In genomic region chr5:178123094-178123986, GRCh38 we compare ENCODE assay signal across 22 cellular contexts. TPM values are rescaled to one million over a fixed set of nuclear protein-coding genes. Genes with fewer than 3 reads are reported as not detected.
A peak's percentile ranks its signal among the peaks of the same experiment; 100 is the strongest.
DNase-seq lines count a peak whose midpoint lies in the region; ATAC-seq, FAIRE-seq and TF ChIP-seq lines count a peak whose summit lies in the region.
"Had no signal": no experiment of that assay in that cellular context is flagged by ENCODE, and none has a peak within 500 bp of the region (broad histone marks: within the 10 kb centered on the region; RNA-seq: fewer than 3 reads in every experiment).

No MANE protein-coding gene starts in this region.

- H3F3A ChIP-seq in PC-9 (ENCODE audit: insufficient read depth, low read depth), result peaks cover 18% of the 10 kb centered on the region
- H3F3A ChIP-seq in smooth muscle cell (ENCODE audit: low read depth), result no peaks in the 10 kb centered on the region

- no peak overlapping the region for H2AFZ ChIP-seq in PC-9
- H2AFZ ChIP-seq in hepatocyte, result no peak overlapping the region
- H2AFZ ChIP-seq in smooth muscle cell (ENCODE audit: low read depth), result no peak overlapping the region
- H2AFZ ChIP-seq: GM23248 had no signal

- no peaks in the 10 kb centered on the region for H3K9me3 ChIP-seq in PC-9 (ENCODE audit: insufficient read depth, low read depth)
- no peaks in the 10 kb centered on the region for H3K9me3 ChIP-seq in hepatocyte (ENCODE audit: low read depth)
- H3K9me3 ChIP-seq in smooth muscle cell (replicated peaks; ENCODE audit: low read depth), result no peaks in the 10 kb centered on the region
- H3K9me3 ChIP-seq: esophagus muscularis mucosa, right atrium auricular region, SJSA1, uterus had no signal

- peak overlapping the region; percentile 94 for H3K27ac ChIP-seq in PC-9
- peak overlapping the region; percentile 58 for H3K27ac ChIP-seq in hepatocyte
- peak overlapping the region; percentile 28 for H3K27ac ChIP-seq in smooth muscle cell (ENCODE audit: low read depth)
- H3K27ac ChIP-seq: esophagus muscularis mucosa, GM23248, right atrium auricular region, SJSA1, uterus had no signal

- H3K36me3 ChIP-seq in PC-9 (ENCODE audit: low read depth), result no peaks in the 10 kb centered on the region
- H3K36me3 ChIP-seq in hepatocyte (replicated peaks; ENCODE audit: insufficient read depth, low read depth), result no peaks in the 10 kb centered on the region
- no peaks in the 10 kb centered on the region for H3K36me3 ChIP-seq in smooth muscle cell (ENCODE audit: low read depth)
- H3K36me3 ChIP-seq: esophagus muscularis mucosa, right atrium auricular region, uterus had no signal

- H4K20me1 ChIP-seq in PC-9 (ENCODE audit: insufficient read depth) (no peaks in the 10 kb centered on the region), hepatocyte (ENCODE audit: insufficient read depth, poor library complexity, severe bottlenecking) (no peaks in the 10 kb centered on the region), smooth muscle cell (ENCODE audit: low read depth) (no peaks in the 10 kb centered on the region)

- H3K9ac ChIP-seq in smooth muscle cell (ENCODE audit: low read depth), result no peak overlapping the region
- H3K9ac ChIP-seq: GM23248 had no signal

- POLR2A ChIA-PET in PC-9 (lab: Charles Lee; ENCODE audit: unreplicated experiment), result interaction anchor here (0.5 to 0.7 kb wide), 3 partner anchors 30 to 511 kb away, joined by 4 to 5 read pairs (median 5); partner anchors contain the start of gene NHP2

- H3K9me2 ChIP-seq in PC-9 (ENCODE audit: insufficient read depth) (no peaks in the 10 kb centered on the region), hepatocyte (replicated peaks; ENCODE audit: insufficient read depth) (no peaks in the 10 kb centered on the region)

- H3K27me3 Mint-ChIP-seq in activated CD4-positive, alpha-beta T cell treated with anti-CD3 and anti-CD28 coated beads, Interleukin-2, amount 10 ng/mL, durations not matched to agents 24 days and 14 days, result no peaks in the 10 kb centered on the region
- H3K27me3 Mint-ChIP-seq: activated CD4-positive, alpha-beta T cell treated with anti-CD3 and anti-CD28 coated beads for 36 hours; activated naive CD4-positive, alpha-beta T cell treated with anti-CD3 and anti-CD28 coated beads, Interleukin-2, amount 50 U/mL, for 24 hours; memory B cell had no signal

- no peak for ATAC-seq in omental fat pad (ENCODE audit: low FRiP score)
- ATAC-seq: activated CD4-positive, alpha-beta T cell treated with anti-CD3 and anti-CD28 coated beads for 36 hours had no signal

- H3K4me3 Mint-ChIP-seq in activated CD4-positive, alpha-beta T cell treated with anti-CD3 and anti-CD28 coated beads, Interleukin-2, amount 10 ng/mL, durations not matched to agents 24 days and 14 days, result no peak overlapping the region
- H3K4me3 Mint-ChIP-seq: activated CD4-positive, alpha-beta T cell treated with anti-CD3 and anti-CD28 coated beads for 36 hours; activated naive CD4-positive, alpha-beta T cell treated with anti-CD3 and anti-CD28 coated beads, Interleukin-2, amount 50 U/mL, for 24 hours; memory B cell; nephron had no signal

- DNase-seq in activated CD4-positive, alpha-beta T cell treated with anti-CD3 and anti-CD28 coated beads, Interleukin-2, amount 10 ng/mL, durations not matched to agents 24 days and 14 days, result peak; percentile 54
- no peak for DNase-seq in activated CD4-positive, alpha-beta T cell treated with anti-CD3 and anti-CD28 coated beads for 4 hours
- peak; percentile 63 to 80 for DNase-seq in PC-9
- no peak for DNase-seq in hepatocyte (ENCODE audit: low spot score)
- no peak for DNase-seq in smooth muscle cell (lab: John Stamatoyannopoulos, UW; ENCODE audit: unreplicated experiment)
- DNase-seq in omental fat pad (ENCODE audit: low spot score), result no peak
- no peak for DNase-seq in GM19239 (ENCODE audit: insufficient read length, low spot score)
- no peak for DNase-seq in stimulated activated CD4-positive, alpha-beta T cell treated with anti-CD3 and anti-CD28 coated beads, Interleukin-4, amount 100 ng/mL, for 24 hours
- DNase-seq: activated CD4-positive, alpha-beta T cell treated with anti-CD3 and anti-CD28 coated beads for 36 hours; activated T-cell treated with anti-CD3 and anti-CD28 coated beads for 4 hours; cortex of kidney; GM23248; NCI-H1694 treated with DMSO at 0.1 percent for 48 hours; NCI-H446 treated with DMSO at 0.1 percent for 48 hours; uterus had no signal

- H3K27ac Mint-ChIP-seq in activated CD4-positive, alpha-beta T cell treated with anti-CD3 and anti-CD28 coated beads, Interleukin-2, amount 10 ng/mL, durations not matched to agents 24 days and 14 days, result no peak overlapping the region
- H3K27ac Mint-ChIP-seq: activated CD4-positive, alpha-beta T cell treated with anti-CD3 and anti-CD28 coated beads for 36 hours; activated naive CD4-positive, alpha-beta T cell treated with anti-CD3 and anti-CD28 coated beads, Interleukin-2, amount 50 U/mL, for 24 hours had no signal

- no peaks in the 10 kb centered on the region for H3K79me2 ChIP-seq in PC-9 (ENCODE audit: low read depth)
- H3K79me2 ChIP-seq in hepatocyte, result no peaks in the 10 kb centered on the region
- H3K79me2 ChIP-seq in smooth muscle cell (ENCODE audit: low read depth), result no peaks in the 10 kb centered on the region

- no peaks in the 10 kb centered on the region for H3K36me3 Mint-ChIP-seq in activated CD4-positive, alpha-beta T cell treated with anti-CD3 and anti-CD28 coated beads, Interleukin-2, amount 10 ng/mL, durations not matched to agents 24 days and 14 days (ENCODE audit: low read depth)
- H3K36me3 Mint-ChIP-seq: activated naive CD4-positive, alpha-beta T cell treated with anti-CD3 and anti-CD28 coated beads, Interleukin-2, amount 50 U/mL, for 24 hours had no signal

- 89% methylated on average over 14 of the region's 14 CpGs for WGBS in hepatocyte (ENCODE audit: low lambda C conversion rate, missing lambda C conversion rate)
- WGBS in smooth muscle cell (ENCODE audit: low lambda C conversion rate), result 91% methylated on average over 14 of the region's 14 CpGs

- TF ChIP-seq CTCF in PC-9 (conservative IDR thresholded peaks at IDR 0.05) (no peak), hepatocyte (IDR thresholded peaks at IDR 0.05; ENCODE audit: poor library complexity) (no peak), smooth muscle cell (IDR thresholded peaks at IDR 0.05; ENCODE audit: borderline replicate concordance, insufficient read depth, poor library complexity, severe bottlenecking) (no peak), omental fat pad (IDR thresholded peaks at IDR 0.05) (no peak)

- no TSS peak for BruUV-seq in PC-9 (replicated peaks; lab: Mats Ljungman, UMichigan)

- peaks cover 11% of the 10 kb centered on the region for H3K4me1 Mint-ChIP-seq in activated CD4-positive, alpha-beta T cell treated with anti-CD3 and anti-CD28 coated beads, Interleukin-2, amount 10 ng/mL, durations not matched to agents 24 days and 14 days

- no peak for FAIRE-seq in GM19239 (lab: Jason Lieb, UNC)
- FAIRE-seq: A204.1 had no signal

- H3K27me3 ChIP-seq in PC-9 (ENCODE audit: insufficient read depth, low read depth) (no peaks in the 10 kb centered on the region), hepatocyte (no peaks in the 10 kb centered on the region), smooth muscle cell (ENCODE audit: low read depth) (no peaks in the 10 kb centered on the region)
- H3K27me3 ChIP-seq: right atrium auricular region, SJSA1, uterus had no signal

- intact Hi-C loops in activated CD4-positive, alpha-beta T cell treated with anti-CD3 and anti-CD28 coated beads, Interleukin-2, amount 10 ng/mL, durations not matched to agents 24 days and 14 days (cut with micrococcal nuclease), result no loop called here
- intact Hi-C loops in PC-9 (cut with micrococcal nuclease; ENCODE audit: unreplicated experiment), result no loop called here

- H3K4me3 ChIP-seq in PC-9, result peak overlapping the region; percentile 32; the same call in 1 of the 2 replicates
- no peak overlapping the region for H3K4me3 ChIP-seq in hepatocyte
- no peak overlapping the region for H3K4me3 ChIP-seq in smooth muscle cell
- H3K4me3 ChIP-seq: esophagus muscularis mucosa, GM23248, right atrium auricular region, SJSA1, uterus had no signal

- no peaks in the 10 kb centered on the region for H3K9me3 Mint-ChIP-seq in activated CD4-positive, alpha-beta T cell treated with anti-CD3 and anti-CD28 coated beads, Interleukin-2, amount 10 ng/mL, durations not matched to agents 24 days and 14 days
- H3K9me3 Mint-ChIP-seq: activated naive CD4-positive, alpha-beta T cell treated with anti-CD3 and anti-CD28 coated beads, Interleukin-2, amount 50 U/mL, for 24 hours; memory B cell; nephron had no signal

- H3K4me1 ChIP-seq in PC-9 (replicated peaks; ENCODE audit: insufficient read depth) (peaks cover 31% of the 10 kb centered on the region), hepatocyte (ENCODE audit: insufficient read depth) (no peaks in the 10 kb centered on the region), smooth muscle cell (ENCODE audit: low read depth) (peaks cover 7% of the 10 kb centered on the region)
- H3K4me1 ChIP-seq: SJSA1 had no signal

- CTCF ChIA-PET in PC-9 (lab: Charles Lee), result interaction anchor here (0.5 to 1.1 kb wide), 5 partner anchors 18 to 49 kb away, joined by 3 to 6 read pairs (median 6); no protein-coding TSS in a partner anchor

- H3K4me2 ChIP-seq in PC-9 (peak overlapping the region; percentile 77), hepatocyte (no peak overlapping the region), smooth muscle cell (no peak overlapping the region)

RNA-seq across cellular contexts. Expression of gene RMND5B, which starts 7.5 kb away (rescaled TPM):
- total RNA-seq in activated CD4-positive, alpha-beta T cell treated with anti-CD3 and anti-CD28 coated beads, Interleukin-2, amount 10 ng/mL, durations not matched to agents 24 days and 14 days, result 29.3 and 29.5 TPM in 2 replicates
- 30.3 and 35.1 TPM in 2 replicates for total RNA-seq in PC-9 (2021)
- 24.6 and 27.2 TPM in 2 replicates for total RNA-seq in hepatocyte
- polyA plus RNA-seq in hepatocyte, result 33.2 and 42.2 TPM in 2 replicates
- 8.9 and 20.8 TPM in 2 replicates for total RNA-seq in smooth muscle cell
- 17.2 and 18.2 TPM in 2 replicates for polyA plus RNA-seq in smooth muscle cell
- total RNA-seq in omental fat pad, result 10 to 100 TPM; 22.9 to 37.5 (median 27.7) TPM

RNA-seq across cellular contexts. Expression of gene N4BP3, which starts 10.0 kb away (rescaled TPM):
- total RNA-seq in activated CD4-positive, alpha-beta T cell treated with anti-CD3 and anti-CD28 coated beads, Interleukin-2, amount 10 ng/mL, durations not matched to agents 24 days and 14 days, result 3.2 and 3.3 TPM in 2 replicates
- total RNA-seq in PC-9 (2021), result 0.81 and 1.1 TPM in 2 replicates
- 1.4 and 2.3 TPM in 2 replicates for total RNA-seq in hepatocyte
- polyA plus RNA-seq in hepatocyte, result 1.3 and 1.6 TPM in 2 replicates
- total RNA-seq in smooth muscle cell, result 0.36 and 1.3 TPM in 2 replicates
- 0.39 and 1.6 TPM in 2 replicates for polyA plus RNA-seq in smooth muscle cell
- 1 to 10 TPM in 2 of 4 donors, under 1 TPM in 2; 0.84 to 3.5 (median 1.4) TPM for total RNA-seq in omental fat pad

RNA-seq across cellular contexts. Expression of gene NHP2, which starts 30.3 kb away (rescaled TPM):
- 267 and 273 TPM in 2 replicates for total RNA-seq in activated CD4-positive, alpha-beta T cell treated with anti-CD3 and anti-CD28 coated beads, Interleukin-2, amount 10 ng/mL, durations not matched to agents 24 days and 14 days
- total RNA-seq in PC-9 (2021) (221 and 229 TPM in 2 replicates), hepatocyte (178 and 188 TPM in 2 replicates), smooth muscle cell (162 and 324 TPM in 2 replicates), omental fat pad (100 to 1,000 TPM; 173 to 241 (median 221) TPM)
- polyA plus RNA-seq in hepatocyte (148 and 149 TPM in 2 replicates), smooth muscle cell (166 and 167 TPM in 2 replicates)

Comparison
In these comparisons a context has a peak if more than half of its experiments do, and no peak if none do; other contexts are left out.
1. DNase-seq: peak in activated CD4-positive, alpha-beta T cell treated with anti-CD3 and anti-CD28 coated beads, Interleukin-2, amount 10 ng/mL, durations not matched to agents 24 days and 14 days (single experiment) and PC-9 (2 of 2); none in activated CD4-positive, alpha-beta T cell treated with anti-CD3 and anti-CD28 coated beads for 4 hours (0 of 2), hepatocyte (single experiment), smooth muscle cell (single experiment), omental fat pad (single experiment), GM19239 (single experiment) and stimulated activated CD4-positive, alpha-beta T cell treated with anti-CD3 and anti-CD28 coated beads, Interleukin-4, amount 100 ng/mL, for 24 hours (single experiment).
2. H3K27ac ChIP-seq: peak in every context shown above with its lines; median percentile 94 in PC-9; 58 in hepatocyte; 28 in smooth muscle cell.